Comparison of ENCODE assay signal across 16 cellular contexts in genomic region chr3:136690611-136691010, GRCh38.
"Had no signal": no experiment of that assay in that cellular context is flagged by ENCODE, and none has a peak within 500 bp of the region (broad histone marks: within the 10 kb centered on the region; RNA-seq: fewer than 3 reads in every experiment).

No MANE protein-coding gene starts in this region.

- DNase-seq: activated CD4-positive, alpha-beta memory T cell treated with anti-CD3 and anti-CD28 coated beads, Interleukin-2, amount 10 ng/mL, durations not matched to agents 7 days and 5 days; activated CD4-positive, alpha-beta T cell treated with anti-CD3 and anti-CD28 coated beads for 48 hours; activated CD8-positive, alpha-beta memory T cell treated with anti-CD3 and anti-CD28 coated beads, Interleukin-2, amount 10 ng/mL, durations not matched to agents 7 days and 5 days; activated naive CD4-positive, alpha-beta T cell treated with anti-CD3 and anti-CD28 coated beads, Interleukin-2, amount 10 ng/mL, durations not matched to agents 7 days and 5 days; effector CD4-positive, alpha-beta T cell; esophagus squamous epithelium; heart right ventricle; mesenchymal stem cell; mucosa of descending colon; naive B cell; right lobe of liver; small intestine; stimulated activated CD4-positive, alpha-beta T cell treated with anti-CD3 and anti-CD28 coated beads, Interleukin-4, amount 100 ng/mL, for 1 hour; stomach; trophoblast cell had no signal

- ATAC-seq: activated CD8-positive, alpha-beta memory T cell treated with anti-CD3 and anti-CD28 coated beads, Interleukin-2, amount 10 ng/mL, durations not matched to agents 7 days and 5 days; mucosa of descending colon; WTC11 had no signal

- H3K4me3 Mint-ChIP-seq: activated CD4-positive, alpha-beta memory T cell treated with anti-CD3 and anti-CD28 coated beads, Interleukin-2, amount 10 ng/mL, durations not matched to agents 7 days and 5 days; activated CD8-positive, alpha-beta memory T cell treated with anti-CD3 and anti-CD28 coated beads, Interleukin-2, amount 10 ng/mL, durations not matched to agents 7 days and 5 days; activated naive CD4-positive, alpha-beta T cell treated with anti-CD3 and anti-CD28 coated beads, Interleukin-2, amount 10 ng/mL, durations not matched to agents 7 days and 5 days; naive B cell; WTC11 had no signal

- H3K27ac Mint-ChIP-seq: activated CD4-positive, alpha-beta memory T cell treated with anti-CD3 and anti-CD28 coated beads, Interleukin-2, amount 10 ng/mL, durations not matched to agents 7 days and 5 days; activated CD8-positive, alpha-beta memory T cell treated with anti-CD3 and anti-CD28 coated beads, Interleukin-2, amount 10 ng/mL, durations not matched to agents 7 days and 5 days; activated naive CD4-positive, alpha-beta T cell treated with anti-CD3 and anti-CD28 coated beads, Interleukin-2, amount 10 ng/mL, durations not matched to agents 7 days and 5 days; WTC11 had no signal
